Comparison of ENCODE assay signal across 8 cellular contexts in the genomic region with DNA sequence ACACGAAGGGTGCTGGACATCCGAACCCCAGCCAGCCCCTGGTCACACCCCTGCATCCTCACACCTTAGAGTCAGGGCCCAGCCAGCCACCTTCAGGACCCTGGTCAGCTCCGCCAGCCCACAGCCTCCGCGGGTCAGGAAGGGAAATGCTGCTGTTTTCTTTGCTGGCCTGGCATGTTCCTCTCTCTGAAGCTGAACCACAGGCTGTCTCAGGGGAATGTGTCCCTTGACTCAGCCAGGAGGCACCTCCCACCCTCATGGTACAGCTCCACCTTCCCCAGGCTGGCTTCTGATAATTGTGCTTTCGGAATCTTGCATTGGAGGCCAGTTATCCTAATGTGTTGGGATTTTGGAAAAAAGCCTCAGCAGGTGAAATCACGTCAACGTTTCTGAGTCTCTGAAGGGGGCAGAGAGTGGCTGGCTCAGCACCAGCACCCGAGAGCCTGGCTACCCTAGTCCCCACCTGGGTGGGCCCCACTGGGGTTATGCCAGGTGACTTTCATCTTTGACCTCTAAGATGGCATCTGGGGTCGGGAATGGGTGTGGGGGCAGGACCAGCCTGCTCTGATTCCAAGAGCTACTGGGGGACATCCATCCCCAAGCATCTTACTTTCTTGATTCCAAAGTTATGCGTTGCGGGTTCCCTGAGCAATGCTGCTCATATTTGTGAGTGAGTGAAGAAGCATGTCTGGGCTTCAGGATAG. TPM values are rescaled to one million over a fixed set of nuclear protein-coding genes. Genes with fewer than 3 reads are reported as not detected.
DNase-seq lines count a peak whose midpoint lies in the region; ATAC-seq and TF ChIP-seq lines count a peak whose summit lies in the region.

No MANE protein-coding gene starts in this region.

- no peak overlapping the region for H3K9ac ChIP-seq in liver (ENCODE audit: low read depth in 1 of 2, low read length in 2 of 2)

- H3K4me1 ChIP-seq in liver (ENCODE audit: control insufficient read depth in 4 of 4, insufficient read depth in 4 of 4, low read length in 3 of 4): no peaks in the 10 kb centered on the region

- no peaks in the 10 kb centered on the region for H3K36me3 Mint-ChIP-seq in activated B cell treated with CpG ODN at 0.5 μM for 24 hours (ENCODE audit: low read depth)

- H3K27ac ChIP-seq in liver (ENCODE audit: low read depth in 1 of 2, low read length in 2 of 2): no peak overlapping the region

- no peaks in the 10 kb centered on the region for H3K9me3 ChIP-seq in liver (ENCODE audit: control insufficient read depth in 4 of 4, low read length in 3 of 4)

- H3K9me3 Mint-ChIP-seq in activated B cell treated with CpG ODN at 0.5 μM for 24 hours: no peaks in the 10 kb centered on the region

- H3K4me3 ChIP-seq in liver (ENCODE audit: low read depth in 1 of 3, low read length in 3 of 3): no peak overlapping the region

- TF ChIP-seq CTCF in activated B cell treated with CpG ODN at 0.5 μM for 24 hours (IDR thresholded peaks at IDR 0.05): no peak
- no peak for TF ChIP-seq CTCF in liver (IDR thresholded peaks at IDR 0.05; ENCODE audit: low read depth, low read length, missing input control)

- ATAC-seq in activated B cell treated with CpG ODN at 0.5 μM for 24 hours (ENCODE audit: low read depth): no peak
- no peak for ATAC-seq in GM18867 (IDR thresholded peaks at IDR 0.05; ENCODE audit: unreplicated experiment)

- TF ChIP-seq RAD21 in liver (IDR thresholded peaks at IDR 0.05): no peak

- intact Hi-C loops in activated B cell treated with CpG ODN at 0.5 μM for 24 hours (cut with micrococcal nuclease): no loop called here

- no peaks in the 10 kb centered on the region for H3K4me1 Mint-ChIP-seq in activated B cell treated with CpG ODN at 0.5 μM for 24 hours

- peaks cover 41% of the 10 kb centered on the region for H3K27me3 Mint-ChIP-seq in activated B cell treated with CpG ODN at 0.5 μM for 24 hours

- CTCF ChIA-PET in HEK293T (lab: Yijun Ruan, JAX): no interaction called here
- CTCF ChIA-PET in activated B cell treated with CpG ODN at 0.5 μM for 24 hours (lab: Charles Lee): no interaction called here

- POLR2A ChIA-PET in HEK293T (lab: Yijun Ruan, JAX) (no interaction called here), activated B cell treated with CpG ODN at 0.5 μM for 24 hours (lab: Charles Lee) (no interaction called here)

- H3K4me3 Mint-ChIP-seq in activated B cell treated with CpG ODN at 0.5 μM for 24 hours: no peak overlapping the region

- no peaks in the 10 kb centered on the region for H3K36me3 ChIP-seq in liver (ENCODE audit: control insufficient read depth in 4 of 4, insufficient read depth in 3 of 4, low read depth in 1 of 4, low read length in 3 of 4)

- no peak overlapping the region for H3K27ac Mint-ChIP-seq in activated B cell treated with CpG ODN at 0.5 μM for 24 hours

- H3K27me3 ChIP-seq in liver (ENCODE audit: control insufficient read depth in 4 of 4, insufficient read depth in 4 of 4, low read length in 3 of 4): peaks cover 0 to 6% (median 3%) of the 10 kb centered on the region in 4 donors

- peak; percentile 64 for DNase-seq in AG20443 (ENCODE audit: low spot score)
- peak; percentile 51 for DNase-seq in HEK293T (ENCODE audit: extremely low spot score)
- peak; percentile 8 for DNase-seq in activated B cell treated with CpG ODN at 0.5 μM for 24 hours
- no peak for DNase-seq in NCI-H446 treated with DMSO at 0.1 percent for 48 hours (lab: John Stamatoyannopoulos, UW)
- DNase-seq in activated CD4-positive, CD25-positive, alpha-beta regulatory T cell (lab: John Stamatoyannopoulos, UW): no peak
- DNase-seq in effector CD8-positive, alpha-beta T cell (lab: John Stamatoyannopoulos, UW): no peak

- 51% methylated on average over 12 of the region's 12 CpGs for WGBS in liver

TF ChIP-seq in HEK293T, 16 proteins besides CTCF, POLR2A, EP300 and RAD21:
- no peak for TF ChIP-seq SUZ12 (IDR thresholded peaks at IDR 0.05)
- TF ChIP-seq FOXK2 (IDR thresholded peaks at IDR 0.05): no peak
- TF ChIP-seq HDGF (IDR thresholded peaks at IDR 0.05; ENCODE audit: borderline replicate concordance): no peak
- TF ChIP-seq CTBP1 (IDR thresholded peaks at IDR 0.05; ENCODE audit: borderline replicate concordance): no peak
- no peak for TF ChIP-seq LEF1 (IDR thresholded peaks at IDR 0.05; ENCODE audit: borderline replicate concordance)
- TF ChIP-seq NFRKB (IDR thresholded peaks at IDR 0.05): no peak
- TF ChIP-seq FOXA1 (IDR thresholded peaks at IDR 0.05): no peak
- TF ChIP-seq FOXM1 (IDR thresholded peaks at IDR 0.05; ENCODE audit: borderline replicate concordance): no peak
- TF ChIP-seq, protein P1, sequence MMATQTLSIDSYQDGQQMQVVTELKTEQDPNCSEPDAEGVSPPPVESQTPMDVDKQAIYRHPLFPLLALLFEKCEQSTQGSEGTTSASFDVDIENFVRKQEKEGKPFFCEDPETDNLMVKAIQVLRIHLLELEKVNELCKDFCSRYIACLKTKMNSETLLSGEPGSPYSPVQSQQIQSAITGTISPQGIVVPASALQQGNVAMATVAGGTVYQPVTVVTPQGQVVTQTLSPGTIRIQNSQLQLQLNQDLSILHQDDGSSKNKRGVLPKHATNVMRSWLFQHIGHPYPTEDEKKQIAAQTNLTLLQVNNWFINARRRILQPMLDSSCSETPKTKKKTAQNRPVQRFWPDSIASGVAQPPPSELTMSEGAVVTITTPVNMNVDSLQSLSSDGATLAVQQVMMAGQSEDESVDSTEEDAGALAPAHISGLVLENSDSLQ (IDR thresholded peaks at IDR 0.05): no peak

TF ChIP-seq in liver, 16 proteins besides CTCF, POLR2A, EP300 and RAD21:
- TF ChIP-seq, protein P2, sequence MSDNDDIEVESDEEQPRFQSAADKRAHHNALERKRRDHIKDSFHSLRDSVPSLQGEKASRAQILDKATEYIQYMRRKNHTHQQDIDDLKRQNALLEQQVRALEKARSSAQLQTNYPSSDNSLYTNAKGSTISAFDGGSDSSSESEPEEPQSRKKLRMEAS (IDR thresholded peaks at IDR 0.05): no peak
- TF ChIP-seq, protein P3, sequence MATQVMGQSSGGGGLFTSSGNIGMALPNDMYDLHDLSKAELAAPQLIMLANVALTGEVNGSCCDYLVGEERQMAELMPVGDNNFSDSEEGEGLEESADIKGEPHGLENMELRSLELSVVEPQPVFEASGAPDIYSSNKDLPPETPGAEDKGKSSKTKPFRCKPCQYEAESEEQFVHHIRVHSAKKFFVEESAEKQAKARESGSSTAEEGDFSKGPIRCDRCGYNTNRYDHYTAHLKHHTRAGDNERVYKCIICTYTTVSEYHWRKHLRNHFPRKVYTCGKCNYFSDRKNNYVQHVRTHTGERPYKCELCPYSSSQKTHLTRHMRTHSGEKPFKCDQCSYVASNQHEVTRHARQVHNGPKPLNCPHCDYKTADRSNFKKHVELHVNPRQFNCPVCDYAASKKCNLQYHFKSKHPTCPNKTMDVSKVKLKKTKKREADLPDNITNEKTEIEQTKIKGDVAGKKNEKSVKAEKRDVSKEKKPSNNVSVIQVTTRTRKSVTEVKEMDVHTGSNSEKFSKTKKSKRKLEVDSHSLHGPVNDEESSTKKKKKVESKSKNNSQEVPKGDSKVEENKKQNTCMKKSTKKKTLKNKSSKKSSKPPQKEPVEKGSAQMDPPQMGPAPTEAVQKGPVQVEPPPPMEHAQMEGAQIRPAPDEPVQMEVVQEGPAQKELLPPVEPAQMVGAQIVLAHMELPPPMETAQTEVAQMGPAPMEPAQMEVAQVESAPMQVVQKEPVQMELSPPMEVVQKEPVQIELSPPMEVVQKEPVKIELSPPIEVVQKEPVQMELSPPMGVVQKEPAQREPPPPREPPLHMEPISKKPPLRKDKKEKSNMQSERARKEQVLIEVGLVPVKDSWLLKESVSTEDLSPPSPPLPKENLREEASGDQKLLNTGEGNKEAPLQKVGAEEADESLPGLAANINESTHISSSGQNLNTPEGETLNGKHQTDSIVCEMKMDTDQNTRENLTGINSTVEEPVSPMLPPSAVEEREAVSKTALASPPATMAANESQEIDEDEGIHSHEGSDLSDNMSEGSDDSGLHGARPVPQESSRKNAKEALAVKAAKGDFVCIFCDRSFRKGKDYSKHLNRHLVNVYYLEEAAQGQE (IDR thresholded peaks at IDR 0.05): peak; percentile 97
- TF ChIP-seq YY1 (IDR thresholded peaks at IDR 0.05): no peak
- no peak for TF ChIP-seq FOXA1 (IDR thresholded peaks at IDR 0.05)
- no peak for TF ChIP-seq RXRA (IDR thresholded peaks at IDR 0.05)
- no peak for TF ChIP-seq HNF4A (conservative IDR thresholded peaks at IDR 0.05)
- TF ChIP-seq HNF4G (IDR thresholded peaks at IDR 0.05): no peak
- no peak for TF ChIP-seq FOXA2 (IDR thresholded peaks at IDR 0.05)

RNA-seq across cellular contexts. Expression of a gene that starts 9.8 kb away (rescaled TPM):
- total RNA-seq in activated B cell treated with CpG ODN at 0.5 μM for 24 hours: not detected in 2 replicates
- total RNA-seq in liver: 1 to 10 TPM; 3.7 to 5.2 TPM
- polyA plus RNA-seq in liver: 1 to 10 TPM; 2.0 to 5.9 TPM

Comparison
In these comparisons a context has a peak if more than half of its experiments do, and no peak if none do; other contexts are left out.
1. DNase-seq: peak in AG20443 (single experiment), HEK293T (single experiment) and activated B cell treated with CpG ODN at 0.5 μM for 24 hours (single experiment); none in NCI-H446 treated with DMSO at 0.1 percent for 48 hours (single experiment), activated CD4-positive, CD25-positive, alpha-beta regulatory T cell (0 of 4) and effector CD8-positive, alpha-beta T cell (single experiment).